ENCODE assay signal across 33 cellular contexts in genomic region chr1:11027316-11027715, GRCh38. TPM values are rescaled to one million over a fixed set of nuclear protein-coding genes. Genes with fewer than 3 reads are reported as not detected.
"Had no signal": no experiment of that assay in that cellular context is flagged by ENCODE, and none has a peak within 500 bp of the region (broad histone marks: within the 10 kb centered on the region; RNA-seq: fewer than 3 reads in every experiment).

No MANE protein-coding gene starts in this region.

- H3K27me3 ChIP-seq: neutrophil, stomach, thyroid gland, upper lobe of left lung, vagina had no signal

- DNase-seq: activated CD4-positive, alpha-beta memory T cell treated with anti-CD3 and anti-CD28 coated beads for 36 hours; activated CD4-positive, alpha-beta T cell treated with anti-CD3 and anti-CD28 coated beads, Interleukin-2, amount 10 ng/mL, durations not matched to agents 24 days and 14 days; activated CD4-positive, CD25-positive, alpha-beta regulatory T cell treated with anti-CD3 and anti-CD28 coated beads, Interleukin-2, amount 50 U/mL, for 72 hours; activated CD8-positive, alpha-beta memory T cell treated with anti-CD3 and anti-CD28 coated beads, Interleukin-2, amount 50 U/mL, for 4 hours; activated T-cell treated with anti-CD3 and anti-CD28 coated beads, Interleukin-2, amount 50 U/mL, for 1 hour; amygdala; endodermal cell; foreskin fibroblast; hippocampal formation; kidney; small intestine; stimulated activated CD4-positive, alpha-beta T cell treated with anti-CD3 and anti-CD28 coated beads, Interleukin-4, amount 100 ng/mL, for 4 hours; stimulated activated CD8-positive, alpha-beta memory T cell treated with anti-CD3 and anti-CD28 coated beads, Interleukin-4, amount 100 ng/mL, for 48 hours; stomach; T-helper 9 cell; thyroid gland; upper lobe of left lung; WERI-Rb-1 had no signal

- FAIRE-seq: kidney, small intestine had no signal

- H3K27ac ChIP-seq: neutrophil, stomach, thyroid gland, upper lobe of left lung, vagina, WERI-Rb-1 had no signal

- H3K27ac Mint-ChIP-seq: activated CD4-positive, alpha-beta memory T cell treated with anti-CD3 and anti-CD28 coated beads for 36 hours; activated T-helper 2 cell treated with anti-CD3 and anti-CD28 coated beads, Interferon-gamma antibody, Interleukin-2, Interleukin-4, amounts not matched to agents 10 μg/mL and 5 μg/mL and 100 μg/mL, durations not matched to agents 14 hours and 24 hours and 36 hours; dendritic cell treated with granulocyte-macrophage colony-stimulating factor and Interleukin-4, amounts not matched to agents 40 ng/mL and 50 ng/mL, for 4 days; memory B cell; stimulated activated memory B cell treated with anti-CD40 and anti-IgM and Interleukin-4, amounts not matched to agents 10 μg/mL and 1 μg/mL and 100 μg/mL, for 72 hours; T-helper 1 cell treated with Interleukin-12 subunit alpha and Interleukin-12 subunit beta and Interleukin-4 antibody, amounts not matched to agents 30 μg/mL and 1 μg/mL, for 36 hours had no signal

- H3K4me1 ChIP-seq: thyroid gland, upper lobe of left lung, vagina had no signal

- H3K4me3 Mint-ChIP-seq: activated CD4-positive, alpha-beta memory T cell treated with anti-CD3 and anti-CD28 coated beads for 36 hours; activated CD4-positive, alpha-beta T cell treated with anti-CD3 and anti-CD28 coated beads, Interleukin-2, amount 10 ng/mL, durations not matched to agents 24 days and 14 days; central memory CD8-positive, alpha-beta T cell; dendritic cell treated with granulocyte-macrophage colony-stimulating factor and Interleukin-4, amounts not matched to agents 40 ng/mL and 50 ng/mL, for 4 days; endodermal cell; memory B cell; nephron; stimulated activated memory B cell treated with anti-CD40 and anti-IgM and Interleukin-4, amounts not matched to agents 10 μg/mL and 1 μg/mL and 100 μg/mL, for 72 hours; T-helper 1 cell treated with Interleukin-12 subunit alpha and Interleukin-12 subunit beta and Interleukin-4 antibody, amounts not matched to agents 30 μg/mL and 1 μg/mL, for 36 hours had no signal

- H3K9me3 Mint-ChIP-seq: activated CD4-positive, alpha-beta memory T cell treated with anti-CD3 and anti-CD28 coated beads for 36 hours; activated CD4-positive, alpha-beta T cell treated with anti-CD3 and anti-CD28 coated beads, Interleukin-2, amount 10 ng/mL, durations not matched to agents 24 days and 14 days; activated T-helper 2 cell treated with anti-CD3 and anti-CD28 coated beads, Interferon-gamma antibody, Interleukin-2, Interleukin-4, amounts not matched to agents 10 μg/mL and 5 μg/mL and 100 μg/mL, durations not matched to agents 14 hours and 24 hours and 36 hours; central memory CD8-positive, alpha-beta T cell; dendritic cell treated with granulocyte-macrophage colony-stimulating factor and Interleukin-4, amounts not matched to agents 40 ng/mL and 50 ng/mL, for 4 days; endodermal cell; memory B cell; nephron; stimulated activated memory B cell treated with anti-CD40 and anti-IgM and Interleukin-4, amounts not matched to agents 10 μg/mL and 1 μg/mL and 100 μg/mL, for 72 hours; T-helper 1 cell treated with Interleukin-12 subunit alpha and Interleukin-12 subunit beta and Interleukin-4 antibody, amounts not matched to agents 30 μg/mL and 1 μg/mL, for 36 hours had no signal

- H3K27me3 Mint-ChIP-seq: activated CD4-positive, alpha-beta memory T cell treated with anti-CD3 and anti-CD28 coated beads for 36 hours; activated CD4-positive, alpha-beta T cell treated with anti-CD3 and anti-CD28 coated beads, Interleukin-2, amount 10 ng/mL, durations not matched to agents 24 days and 14 days; central memory CD8-positive, alpha-beta T cell; dendritic cell treated with granulocyte-macrophage colony-stimulating factor and Interleukin-4, amounts not matched to agents 40 ng/mL and 50 ng/mL, for 4 days; memory B cell; stimulated activated memory B cell treated with anti-CD40 and anti-IgM and Interleukin-4, amounts not matched to agents 10 μg/mL and 1 μg/mL and 100 μg/mL, for 72 hours had no signal

- ATAC-seq: esophagus mucosa; sciatic nerve; stimulated activated memory B cell treated with anti-CD40 and anti-IgM and Interleukin-4, amounts not matched to agents 10 μg/mL and 1 μg/mL and 100 μg/mL, for 72 hours had no signal

- H3K9me3 ChIP-seq: neutrophil, stomach, thyroid gland, upper lobe of left lung, vagina had no signal

- H3K4me3 ChIP-seq: stomach, thyroid gland, upper lobe of left lung, vagina had no signal

RNA-seq across cellular contexts. Expression of gene MASP2, which starts 19.7 kb away (rescaled TPM):
- total RNA-seq: activated CD4-positive, alpha-beta memory T cell treated with anti-CD3 and anti-CD28 coated beads for 36 hours; esophagus mucosa; kidney; lower leg skin; osteocyte; posterior vena cava; renal cortical epithelial cell; sciatic nerve; stomach; thyroid gland; upper lobe of left lung; vagina had no signal
- polyA plus RNA-seq: small intestine, stomach had no signal
